ENCODE assay signal across 11 cellular contexts in genomic region chr22:49803134-49803533, GRCh38.
"Had no signal": no experiment of that assay in that cellular context is flagged by ENCODE, and none has a peak within 500 bp of the region (broad histone marks: within the 10 kb centered on the region; RNA-seq: fewer than 3 reads in every experiment).

No MANE protein-coding gene starts in this region.

- H3K27ac Mint-ChIP-seq: activated CD4-positive, alpha-beta memory T cell treated with anti-CD3 and anti-CD28 coated beads, Interleukin-2, amount 10 ng/mL, durations not matched to agents 7 days and 5 days; mesothelial cell of epicardium; type B pancreatic cell had no signal

- H3K9me3 ChIP-seq: adrenal gland, colonic mucosa, SK-N-SH had no signal

- H3K27me3 Mint-ChIP-seq: activated CD4-positive, alpha-beta memory T cell treated with anti-CD3 and anti-CD28 coated beads, Interleukin-2, amount 10 ng/mL, durations not matched to agents 7 days and 5 days; type B pancreatic cell had no signal

- H3K4me3 Mint-ChIP-seq: activated CD4-positive, alpha-beta memory T cell treated with anti-CD3 and anti-CD28 coated beads, Interleukin-2, amount 10 ng/mL, durations not matched to agents 7 days and 5 days; mesothelial cell of epicardium; type B pancreatic cell had no signal

- H3K9ac ChIP-seq: SK-N-SH had no signal

- H3K27me3 ChIP-seq: adrenal gland, colonic mucosa had no signal

- H3K4me1 ChIP-seq: colonic mucosa had no signal

- H3K4me3 ChIP-seq: adrenal gland, colonic mucosa, skin epidermis had no signal

- DNase-seq: activated CD4-positive, alpha-beta memory T cell treated with anti-CD3 and anti-CD28 coated beads, Interleukin-2, amount 10 ng/mL, durations not matched to agents 7 days and 5 days; activated effector memory CD4-positive, alpha-beta T cell treated with Interleukin-2 at 50 U/mL for 16 hours; adrenal gland; colonic mucosa; kidney; Right ventricle myocardium superior; SK-N-SH; stimulated activated CD4-positive, alpha-beta T cell treated with anti-CD3 and anti-CD28 coated beads, Interleukin-4, amount 100 ng/mL, for 4 hours had no signal

- H3K4me2 ChIP-seq: SK-N-SH had no signal

- H3K9me2 ChIP-seq: SK-N-SH had no signal

- H3K9me3 Mint-ChIP-seq: activated CD4-positive, alpha-beta memory T cell treated with anti-CD3 and anti-CD28 coated beads, Interleukin-2, amount 10 ng/mL, durations not matched to agents 7 days and 5 days had no signal

- H3K27ac ChIP-seq: adrenal gland, colonic mucosa, skin epidermis had no signal
